Comparison of ENCODE assay signal across 1 cellular context in the genomic region with DNA sequence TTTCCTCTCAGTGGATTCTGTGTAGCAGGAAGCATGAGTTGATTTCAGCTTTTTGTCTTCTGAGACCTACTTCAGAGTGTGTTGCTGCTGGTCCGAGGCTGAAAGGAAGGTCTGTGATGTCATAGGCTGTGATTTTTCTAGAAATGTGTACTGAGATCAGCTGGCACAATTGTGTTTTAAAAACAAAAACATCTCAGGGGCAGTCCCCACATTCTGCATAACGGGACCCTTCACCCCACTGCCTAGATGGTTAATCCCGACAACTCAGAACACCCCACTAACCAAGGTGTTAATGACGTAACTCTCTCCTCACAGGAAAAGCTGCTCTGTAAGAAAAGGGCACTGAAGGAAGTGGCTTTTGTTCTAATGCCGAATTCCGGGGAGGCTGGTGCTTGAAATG.
A peak's percentile ranks its signal among the peaks of the same experiment; 100 is the strongest.
TF ChIP-seq lines count a peak whose summit lies in the region.

No MANE protein-coding gene starts in this region.

TF ChIP-seq in HepG2, 621 proteins besides CTCF, POLR2A, EP300 and RAD21:
- TF ChIP-seq, protein P1, sequence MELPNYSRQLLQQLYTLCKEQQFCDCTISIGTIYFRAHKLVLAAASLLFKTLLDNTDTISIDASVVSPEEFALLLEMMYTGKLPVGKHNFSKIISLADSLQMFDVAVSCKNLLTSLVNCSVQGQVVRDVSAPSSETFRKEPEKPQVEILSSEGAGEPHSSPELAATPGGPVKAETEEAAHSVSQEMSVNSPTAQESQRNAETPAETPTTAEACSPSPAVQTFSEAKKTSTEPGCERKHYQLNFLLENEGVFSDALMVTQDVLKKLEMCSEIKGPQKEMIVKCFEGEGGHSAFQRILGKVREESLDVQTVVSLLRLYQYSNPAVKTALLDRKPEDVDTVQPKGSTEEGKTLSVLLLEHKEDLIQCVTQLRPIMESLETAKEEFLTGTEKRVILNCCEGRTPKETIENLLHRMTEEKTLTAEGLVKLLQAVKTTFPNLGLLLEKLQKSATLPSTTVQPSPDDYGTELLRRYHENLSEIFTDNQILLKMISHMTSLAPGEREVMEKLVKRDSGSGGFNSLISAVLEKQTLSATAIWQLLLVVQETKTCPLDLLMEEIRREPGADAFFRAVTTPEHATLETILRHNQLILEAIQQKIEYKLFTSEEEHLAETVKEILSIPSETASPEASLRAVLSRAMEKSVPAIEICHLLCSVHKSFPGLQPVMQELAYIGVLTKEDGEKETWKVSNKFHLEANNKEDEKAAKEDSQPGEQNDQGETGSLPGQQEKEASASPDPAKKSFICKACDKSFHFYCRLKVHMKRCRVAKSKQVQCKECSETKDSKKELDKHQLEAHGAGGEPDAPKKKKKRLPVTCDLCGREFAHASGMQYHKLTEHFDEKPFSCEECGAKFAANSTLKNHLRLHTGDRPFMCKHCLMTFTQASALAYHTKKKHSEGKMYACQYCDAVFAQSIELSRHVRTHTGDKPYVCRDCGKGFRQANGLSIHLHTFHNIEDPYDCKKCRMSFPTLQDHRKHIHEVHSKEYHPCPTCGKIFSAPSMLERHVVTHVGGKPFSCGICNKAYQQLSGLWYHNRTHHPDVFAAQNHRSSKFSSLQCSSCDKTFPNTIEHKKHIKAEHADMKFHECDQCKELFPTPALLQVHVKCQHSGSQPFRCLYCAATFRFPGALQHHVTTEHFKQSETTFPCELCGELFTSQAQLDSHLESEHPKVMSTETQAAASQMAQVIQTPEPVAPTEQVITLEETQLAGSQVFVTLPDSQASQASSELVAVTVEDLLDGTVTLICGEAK (IDR thresholded peaks at IDR 0.05): no peak
- TF ChIP-seq, protein P1 (CRISPR knock-in tag; IDR thresholded peaks at IDR 0.05): no peak
- TF ChIP-seq ATF7 (IDR thresholded peaks at IDR 0.05) (peak; percentile 53), ATF7 (CRISPR knock-in tag; IDR thresholded peaks at IDR 0.05) (no peak), ZNF205 (CRISPR knock-in tag; IDR thresholded peaks at IDR 0.05) (0 out of 2 replicates have a peak, but pooled peaks have one; percentile 5), CREB1 (IDR thresholded peaks at IDR 0.05) (peak; percentile 49; the same call in 1 of the 2 replicates), CREB1 (CRISPR knock-in tag; IDR thresholded peaks at IDR 0.05) (no peak)
TF ChIP-seq in HepG2: peak in this region for 3.
